Comparison of ENCODE assay signal across 8 cellular contexts in the genomic region with DNA sequence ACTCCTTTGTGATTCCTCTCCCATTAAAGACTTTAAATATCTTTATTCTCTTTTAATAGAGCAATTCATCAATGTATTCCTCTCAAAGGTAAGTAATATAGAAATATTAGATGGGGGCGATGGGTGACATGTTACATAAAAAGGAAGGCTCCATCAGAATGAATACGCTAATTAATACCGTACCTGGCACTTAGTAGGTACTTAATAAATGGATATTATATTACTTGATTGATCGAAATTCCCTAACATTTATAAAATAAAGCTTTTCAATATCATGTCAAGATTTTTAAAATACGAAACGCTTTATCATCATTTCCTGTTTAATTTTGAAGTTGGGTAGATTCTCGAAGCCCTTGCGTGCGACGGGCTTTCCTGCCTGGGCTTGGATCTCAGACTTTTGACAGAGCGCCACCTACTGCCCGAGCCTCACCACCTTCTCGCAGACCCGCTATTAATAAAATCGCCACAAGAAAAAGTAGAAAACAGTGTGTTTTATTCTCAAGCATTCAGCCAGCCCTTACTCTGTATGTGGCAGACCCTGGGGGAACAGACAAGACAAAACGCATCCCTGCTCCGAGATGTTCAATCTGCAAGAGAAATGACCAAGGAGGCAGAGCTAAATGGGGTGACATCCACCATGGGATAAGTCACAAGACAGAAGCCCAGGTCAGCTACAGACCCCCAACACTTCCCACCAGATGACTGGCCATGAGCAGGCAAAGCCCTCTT.
DNase-seq lines count a peak whose midpoint lies in the region; ATAC-seq and TF ChIP-seq lines count a peak whose summit lies in the region.

No MANE protein-coding gene starts in this region.

- no peak overlapping the region for H3K4ac ChIP-seq in mesenchymal stem cell (ENCODE audit: low read depth in 1 of 2, low read length in 2 of 2)

- H3K27ac ChIP-seq in mesenchymal stem cell (ENCODE audit: low read length, poor library complexity, severe bottlenecking): no peak overlapping the region

- peaks cover 34 to 39% of the 10 kb centered on the region in 2 experiments for H3K27me3 ChIP-seq in mesenchymal stem cell (ENCODE audit: control insufficient read depth in 1 of 2, insufficient read depth in 1 of 2, low read length in 2 of 2)

- no peak overlapping the region for H2BK120ac ChIP-seq in mesenchymal stem cell (ENCODE audit: low read depth, low read length)

- peak overlapping the region; percentile 34 for H3K9ac ChIP-seq in mesenchymal stem cell (ENCODE audit: low read length)

- H3K79me1 ChIP-seq in mesenchymal stem cell (replicated peaks; ENCODE audit: low read length, poor library complexity, severe bottlenecking): no peaks in the 10 kb centered on the region

- no peaks in the 10 kb centered on the region for H3K36me3 ChIP-seq in mesenchymal stem cell (ENCODE audit: control insufficient read depth in 1 of 2, insufficient read depth in 2 of 2, low read depth in 1 of 2, low read length in 2 of 2)

- H3K23ac ChIP-seq in mesenchymal stem cell (ENCODE audit: low read length in 2 of 2): no peak overlapping the region

- H3K4me3 ChIP-seq in AG04449 (ENCODE audit: low read depth, low read length) (no peak overlapping the region), mesenchymal stem cell (ENCODE audit: insufficient read depth in 1 of 2, low read depth in 1 of 2, low read length in 2 of 2) (no peak overlapping the region)

- H3K14ac ChIP-seq in mesenchymal stem cell (ENCODE audit: low read length in 2 of 2): no peak overlapping the region

- H2BK15ac ChIP-seq in mesenchymal stem cell (ENCODE audit: low read depth, poor library complexity, severe bottlenecking): no peak overlapping the region

- no peak overlapping the region for H3K4me2 ChIP-seq in mesenchymal stem cell (ENCODE audit: low read length, poor library complexity, severe bottlenecking)

- H4K91ac ChIP-seq in mesenchymal stem cell (ENCODE audit: low read length): no peak overlapping the region

- no peak overlapping the region for H3K18ac ChIP-seq in mesenchymal stem cell (ENCODE audit: low read depth in 1 of 2, low read length in 2 of 2)

- POLR2A ChIA-PET in AG04449 (lab: Yijun Ruan, JAX): no interaction called here

- H3K9me3 ChIP-seq in mesenchymal stem cell (ENCODE audit: control insufficient read depth, low read length): no peaks in the 10 kb centered on the region

- 11% methylated on average over 13 of the region's 17 CpGs for WGBS in mesenchymal stem cell

- peak; percentile 55 for ATAC-seq in GM18498 (IDR thresholded peaks at IDR 0.05; ENCODE audit: unreplicated experiment)
- ATAC-seq in HG03378 (IDR thresholded peaks at IDR 0.05; ENCODE audit: unreplicated experiment): no peak

- CTCF ChIA-PET in AG04449 (lab: Yijun Ruan, JAX): interaction anchor here (0.6 to 5.5 kb wide), 32 partner anchors 9 to 758 kb away, joined by 3 to 80 read pairs (median 4); no protein-coding TSS in a partner anchor

- no peak overlapping the region for H2AFZ ChIP-seq in mesenchymal stem cell (ENCODE audit: low read depth, low read length)

- H2BK5ac ChIP-seq in mesenchymal stem cell (ENCODE audit: low read depth, low read length, poor library complexity, severe bottlenecking): no peak overlapping the region

- no peak overlapping the region for H2BK12ac ChIP-seq in mesenchymal stem cell (ENCODE audit: low read length in 2 of 2)

- H3K4me1 ChIP-seq in mesenchymal stem cell (ENCODE audit: control insufficient read depth, insufficient read depth, low read depth, low read length): peaks cover 9% of the 10 kb centered on the region

- DNase-seq in AG04449 (ENCODE audit: low read depth, low spot score) (no peak), NCI-H446 treated with DMSO at 0.1 percent for 48 hours (lab: John Stamatoyannopoulos, UW) (peak; percentile 19), ecto neural progenitor cell (ENCODE audit: low spot score) (peak; percentile 72), mesenchymal stem cell (peak; percentile 61)
- peak; percentile 83 to 87 for DNase-seq in activated CD4-positive, alpha-beta T cell treated with anti-CD3 and anti-CD28 coated beads, Interleukin-2, amount 50 U/mL, for 48 hours
- peak; percentile 48 to 63 for DNase-seq in stimulated activated CD8-positive, alpha-beta memory T cell treated with anti-CD3 and anti-CD28 coated beads, Interleukin-15, amount 100 ng/mL, for 48 hours (ENCODE audit: low read depth in 2 of 2)

- peak; percentile 79 for TF ChIP-seq CTCF in AG04449 (IDR thresholded peaks at IDR 0.05; ENCODE audit: insufficient read depth, low read length, missing control alignments)

- H4K8ac ChIP-seq in mesenchymal stem cell (ENCODE audit: low read length): no peak overlapping the region

- no peak overlapping the region for H2AK5ac ChIP-seq in mesenchymal stem cell (ENCODE audit: low read length, severe bottlenecking)
